In the genomic region with DNA sequence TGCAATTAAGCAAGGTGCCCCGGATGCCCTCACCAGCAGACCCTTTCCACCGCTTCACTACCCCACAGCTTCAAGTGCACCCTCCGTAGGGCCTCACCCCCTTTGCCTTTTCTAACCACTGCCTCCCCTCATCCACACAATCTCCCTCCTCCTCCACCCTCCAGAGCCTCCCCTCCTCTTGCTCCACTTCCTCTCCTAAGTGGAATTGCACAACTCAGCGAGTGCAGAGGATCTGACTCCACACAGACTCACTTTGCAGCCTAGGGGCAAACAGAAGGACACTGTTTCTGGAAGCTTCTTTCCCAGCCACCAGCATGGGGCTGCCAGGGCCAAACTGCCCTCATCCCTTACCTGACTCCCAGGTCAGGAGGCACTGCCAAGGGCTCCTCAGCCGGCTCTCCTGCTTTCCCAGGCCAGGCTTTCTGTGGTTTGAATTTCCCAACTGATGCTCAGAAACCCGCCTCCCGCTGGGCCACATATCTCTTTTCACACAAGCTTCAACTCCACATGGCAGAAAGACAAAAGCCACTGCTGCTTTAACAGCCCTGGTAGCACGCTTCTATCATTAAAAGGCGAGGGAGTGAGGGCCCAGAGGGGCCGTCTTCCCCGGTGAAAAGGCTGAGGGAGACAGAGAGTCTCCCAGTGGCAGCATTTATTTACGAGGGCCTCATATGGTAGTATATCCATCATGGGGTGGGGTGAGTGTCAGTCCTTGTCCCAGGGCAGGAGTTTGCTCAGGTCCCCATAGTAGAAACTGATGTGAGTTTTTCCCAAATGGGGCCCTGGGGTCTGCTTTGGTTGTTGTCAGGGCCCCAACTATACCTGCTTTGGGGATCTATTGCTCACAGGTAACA, we compare ENCODE assay signal across 9 cellular contexts.
DNase-seq lines count a peak whose midpoint lies in the region; ATAC-seq and TF ChIP-seq lines count a peak whose summit lies in the region.
"Had no signal": no experiment of that assay in that cellular context is flagged by ENCODE, and none has a peak within 500 bp of the region (broad histone marks: within the 10 kb centered on the region; RNA-seq: fewer than 3 reads in every experiment).

No MANE protein-coding gene starts in this region.

- CTCF ChIA-PET in HEK293 (lab: Yijun Ruan, JAX): interaction anchor here (0.7 to 1.5 kb wide), 2 partner anchors 10 to 157 kb away, joined by 3 to 8 read pairs; no protein-coding TSS in a partner anchor

- no peak overlapping the region for H3K4me3 ChIP-seq in HEK293 (ENCODE audit: low read depth, low read length)
- no peak overlapping the region for H3K4me3 ChIP-seq in fibroblast of villous mesenchyme (ENCODE audit: low read depth, low read length)
- H3K4me3 ChIP-seq in skeletal muscle cell (ENCODE audit: low read depth, low read length): no peak overlapping the region
- H3K4me3 ChIP-seq: tibial nerve had no signal

- no peaks in the 10 kb centered on the region for H3K9me3 ChIP-seq in HEK293 (ENCODE audit: control insufficient read depth, insufficient read depth, low read depth, low read length)
- H3K9me3 ChIP-seq: tibial nerve had no signal

- no peak for ATAC-seq in GM18519 (IDR thresholded peaks at IDR 0.05; ENCODE audit: low FRiP score, unreplicated experiment)

- TF ChIP-seq CTCF in HEK293 (tag by site-specific recombination; IDR thresholded peaks at IDR 0.05) (no peak), fibroblast of villous mesenchyme (IDR thresholded peaks at IDR 0.05; ENCODE audit: insufficient read depth, low read depth, low read length) (no peak)

- DNase-seq in SIG-M5 (lab: John Stamatoyannopoulos, UW) (peak; percentile 98), fibroblast of villous mesenchyme (ENCODE audit: low read depth) (peak; percentile 34), skeletal muscle cell (ENCODE audit: low read depth) (peak; percentile 42), cortex of kidney (lab: John Stamatoyannopoulos, UW) (no peak), COLO668 (lab: John Stamatoyannopoulos, UW; ENCODE audit: unreplicated experiment) (no peak)
- DNase-seq in activated T-cell treated with anti-CD3 and anti-CD28 coated beads, Interleukin-2, amount 50 U/mL, for 1 hour: no peak

- peaks cover 2% of the 10 kb centered on the region; the same call in 1 of the 2 replicates for H3K4me1 ChIP-seq in HEK293 (ENCODE audit: control insufficient read depth, insufficient read depth, low read length)

- no peak overlapping the region for H3K27ac ChIP-seq in HEK293 (ENCODE audit: extremely low read depth, low read depth, low read length)

- POLR2A ChIA-PET in HEK293 (lab: Yijun Ruan, JAX): no interaction called here

- H3K36me3 ChIP-seq in HEK293 (ENCODE audit: control insufficient read depth in 2 of 2, insufficient read depth in 1 of 2, low read length in 2 of 2): no peaks in the 10 kb centered on the region
- H3K36me3 ChIP-seq: tibial nerve had no signal

TF ChIP-seq in HEK293, 187 proteins besides CTCF, POLR2A, EP300 and RAD21:
- TF ChIP-seq ZNF140 (tag by site-specific recombination; IDR thresholded peaks at IDR 0.05): no peak
- TF ChIP-seq ZNF548 (tag by site-specific recombination; IDR thresholded peaks at IDR 0.05): no peak
- 0 out of 2 replicates have a peak, but pooled peaks have one; percentile 34 for TF ChIP-seq FEZF1 (tag by site-specific recombination; IDR thresholded peaks at IDR 0.05)
- TF ChIP-seq OSR2 (tag by site-specific recombination; IDR thresholded peaks at IDR 0.05): 0 out of 2 replicates have a peak, but pooled peaks have one; percentile 14
- TF ChIP-seq ZIC2 (tag by site-specific recombination; IDR thresholded peaks at IDR 0.05): peak; percentile 80
- 0 out of 2 replicates have a peak, but pooled peaks have one; percentile 16 for TF ChIP-seq TRIM28 (IDR thresholded peaks at IDR 0.05; ENCODE audit: borderline replicate concordance, low read length)
- TF ChIP-seq, protein P1, sequence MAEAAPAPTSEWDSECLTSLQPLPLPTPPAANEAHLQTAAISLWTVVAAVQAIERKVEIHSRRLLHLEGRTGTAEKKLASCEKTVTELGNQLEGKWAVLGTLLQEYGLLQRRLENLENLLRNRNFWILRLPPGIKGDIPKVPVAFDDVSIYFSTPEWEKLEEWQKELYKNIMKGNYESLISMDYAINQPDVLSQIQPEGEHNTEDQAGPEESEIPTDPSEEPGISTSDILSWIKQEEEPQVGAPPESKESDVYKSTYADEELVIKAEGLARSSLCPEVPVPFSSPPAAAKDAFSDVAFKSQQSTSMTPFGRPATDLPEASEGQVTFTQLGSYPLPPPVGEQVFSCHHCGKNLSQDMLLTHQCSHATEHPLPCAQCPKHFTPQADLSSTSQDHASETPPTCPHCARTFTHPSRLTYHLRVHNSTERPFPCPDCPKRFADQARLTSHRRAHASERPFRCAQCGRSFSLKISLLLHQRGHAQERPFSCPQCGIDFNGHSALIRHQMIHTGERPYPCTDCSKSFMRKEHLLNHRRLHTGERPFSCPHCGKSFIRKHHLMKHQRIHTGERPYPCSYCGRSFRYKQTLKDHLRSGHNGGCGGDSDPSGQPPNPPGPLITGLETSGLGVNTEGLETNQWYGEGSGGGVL (tag by site-specific recombination; IDR thresholded peaks at IDR 0.05): peak; percentile 66

Comparison
In these comparisons a context has a peak if more than half of its experiments do, and no peak if none do; other contexts are left out.
1. DNase-seq: peak in SIG-M5 (single experiment), fibroblast of villous mesenchyme (single experiment) and skeletal muscle cell (single experiment); none in cortex of kidney (single experiment), activated T-cell treated with anti-CD3 and anti-CD28 coated beads, Interleukin-2, amount 50 U/mL, for 1 hour (single experiment) and COLO668 (single experiment).